In genomic region chr6:57021086-57021720, GRCh38 we compare ENCODE assay signal across 9 cellular contexts. TPM values are rescaled to one million over a fixed set of nuclear protein-coding genes. Genes with fewer than 3 reads are reported as not detected.
DNase-seq lines count a peak whose midpoint lies in the region; ATAC-seq and TF ChIP-seq lines count a peak whose summit lies in the region.
"Had no signal": no experiment of that assay in that cellular context is flagged by ENCODE, and none has a peak within 500 bp of the region (broad histone marks: within the 10 kb centered on the region; RNA-seq: fewer than 3 reads in every experiment).

No MANE protein-coding gene starts in this region.

- WGBS in hepatocyte (ENCODE audit: low lambda C conversion rate, missing lambda C conversion rate) = 22% methylated on average over 1 of the region's 1 CpG

- TF ChIP-seq CTCF in BE2C (IDR thresholded peaks at IDR 0.05; ENCODE audit: low read depth, low read length) (peak; percentile 54), hepatocyte (IDR thresholded peaks at IDR 0.05; ENCODE audit: poor library complexity) (peak; percentile 65)

- H2AFZ ChIP-seq in hepatocyte = no peak overlapping the region

- H3K9me3 ChIP-seq in BE2C (no peaks in the 10 kb centered on the region), hepatocyte (ENCODE audit: low read depth) (peaks cover 6% of the 10 kb centered on the region)

- H4K20me1 ChIP-seq in hepatocyte (ENCODE audit: insufficient read depth, poor library complexity, severe bottlenecking) = no peaks in the 10 kb centered on the region

- H3K36me3 Mint-ChIP-seq in activated naive CD8-positive, alpha-beta T cell treated with anti-CD3 and anti-CD28 coated beads, Interleukin-2, amount 50 U/mL, for 24 hours (ENCODE audit: low read depth) = no peaks in the 10 kb centered on the region

- no peaks in the 10 kb centered on the region for H3K4me1 Mint-ChIP-seq in activated naive CD8-positive, alpha-beta T cell treated with anti-CD3 and anti-CD28 coated beads, Interleukin-2, amount 50 U/mL, for 24 hours
- H3K4me1 Mint-ChIP-seq: IgD-negative memory B cell had no signal

- H3K4me1 ChIP-seq in BE2C (no peaks in the 10 kb centered on the region), hepatocyte (ENCODE audit: insufficient read depth) (no peaks in the 10 kb centered on the region)

- peaks cover 4% of the 10 kb centered on the region for H3K27me3 Mint-ChIP-seq in activated naive CD8-positive, alpha-beta T cell treated with anti-CD3 and anti-CD28 coated beads, Interleukin-2, amount 50 U/mL, for 24 hours

- H3K4me2 ChIP-seq in hepatocyte = no peak overlapping the region

- H3K9me2 ChIP-seq in hepatocyte (replicated peaks; ENCODE audit: insufficient read depth) = no peaks in the 10 kb centered on the region

- DNase-seq in BE2C (no peak), NCI-H2227 (lab: John Stamatoyannopoulos, UW; ENCODE audit: unreplicated experiment) (peak; percentile 52), hepatocyte (ENCODE audit: low spot score) (peak; percentile 50), smooth muscle cell of the brain vasculature (ENCODE audit: low read depth, low spot score) (peak; percentile 21), NCI-H524 treated with DMSO at 0.1 percent for 48 hours (lab: John Stamatoyannopoulos, UW) (no peak)
- no peak for DNase-seq in activated naive CD8-positive, alpha-beta T cell treated with anti-CD3 and anti-CD28 coated beads, Interleukin-2, amount 50 U/mL, for 24 hours

- H3K27me3 ChIP-seq in BE2C (peaks cover 4% of the 10 kb centered on the region; the same call in 1 of the 2 replicates), hepatocyte (no peaks in the 10 kb centered on the region)

- H3K27ac Mint-ChIP-seq in activated naive CD8-positive, alpha-beta T cell treated with anti-CD3 and anti-CD28 coated beads, Interleukin-2, amount 50 U/mL, for 24 hours = no peak overlapping the region
- H3K27ac Mint-ChIP-seq: IgD-negative memory B cell had no signal

- no peak overlapping the region for H3K27ac ChIP-seq in hepatocyte

- H3K4me3 ChIP-seq in BE2C (ENCODE audit: low read depth, low read length) = no peak overlapping the region
- H3K4me3 ChIP-seq in hepatocyte = no peak overlapping the region

- no peaks in the 10 kb centered on the region for H3K36me3 ChIP-seq in BE2C
- no peaks in the 10 kb centered on the region for H3K36me3 ChIP-seq in hepatocyte (replicated peaks; ENCODE audit: insufficient read depth, low read depth)

- H3K79me2 ChIP-seq in hepatocyte = no peaks in the 10 kb centered on the region

- H3K9me3 Mint-ChIP-seq in activated naive CD8-positive, alpha-beta T cell treated with anti-CD3 and anti-CD28 coated beads, Interleukin-2, amount 50 U/mL, for 24 hours = peaks cover 14% of the 10 kb centered on the region

- H3K4me3 Mint-ChIP-seq in activated naive CD8-positive, alpha-beta T cell treated with anti-CD3 and anti-CD28 coated beads, Interleukin-2, amount 50 U/mL, for 24 hours = no peak overlapping the region
- H3K4me3 Mint-ChIP-seq: IgD-negative memory B cell had no signal

- ATAC-seq in GM18517 (IDR thresholded peaks at IDR 0.05; ENCODE audit: unreplicated experiment) (peak; percentile 86), HG03066 (IDR thresholded peaks at IDR 0.05; ENCODE audit: low read depth, unreplicated experiment) (peak; percentile 80)
- ATAC-seq in activated naive CD8-positive, alpha-beta T cell treated with anti-CD3 and anti-CD28 coated beads, Interleukin-2, amount 50 U/mL, for 24 hours = peak; percentile 59

RNA-seq across cellular contexts. Expression of gene KIAA1586, which starts 25.3 kb away (rescaled TPM):
- polyA plus RNA-seq in BE2C (2012; ENCODE audit: insufficient read depth, insufficient read length, low read depth) = 6.4 TPM
- 17.9 and 18.6 TPM in 2 replicates for total RNA-seq in hepatocyte
- polyA plus RNA-seq in hepatocyte = 11.5 and 11.9 TPM in 2 replicates

Comparison
In these comparisons a context has a peak if more than half of its experiments do, and no peak if none do; other contexts are left out.
1. DNase-seq: peak in NCI-H2227 (single experiment), hepatocyte (single experiment) and smooth muscle cell of the brain vasculature (single experiment); none in BE2C (single experiment), activated naive CD8-positive, alpha-beta T cell treated with anti-CD3 and anti-CD28 coated beads, Interleukin-2, amount 50 U/mL, for 24 hours (single experiment) and NCI-H524 treated with DMSO at 0.1 percent for 48 hours (single experiment).
2. Peak in every context shown above with its lines, with median percentiles within 50 percentile points of each other: ATAC-seq.